11 cellular contexts compared by ENCODE assay signal in genomic region chr4:120064887-120065286, GRCh38. TPM values are rescaled to one million over a fixed set of nuclear protein-coding genes. Genes with fewer than 3 reads are reported as not detected.
DNase-seq lines count a peak whose midpoint lies in the region; TF ChIP-seq lines count a peak whose summit lies in the region.
"Had no signal": no experiment of that assay in that cellular context is flagged by ENCODE, and none has a peak within 500 bp of the region (broad histone marks: within the 10 kb centered on the region; RNA-seq: fewer than 3 reads in every experiment).

No MANE protein-coding gene starts in this region.

- CTCF ChIA-PET in CD8-positive, alpha-beta memory T cell (lab: Charles Lee): no interaction called here
- CTCF ChIA-PET in HEK293T (lab: Yijun Ruan, JAX): no interaction called here

- H3K27me3 Mint-ChIP-seq in CD8-positive, alpha-beta memory T cell: peaks cover 0 to 1% of the 10 kb centered on the region in 2 donors

- no peaks in the 10 kb centered on the region for H3K27me3 ChIP-seq in CD8-positive, alpha-beta memory T cell (ENCODE audit: insufficient read depth, low read length, poor library complexity, severe bottlenecking)
- no peaks in the 10 kb centered on the region for H3K27me3 ChIP-seq in WERI-Rb-1 (ENCODE audit: insufficient read depth, low read depth, severe bottlenecking)
- H3K27me3 ChIP-seq: heart left ventricle had no signal

- WGBS in mesodermal cell (ENCODE audit: insufficient coverage in 2 of 2), 2 experiments: 17% methylated on average over 1 of the region's 5 CpGs; no CpG with 5 or more reads in 1 of the 2 experiments

- POLR2A ChIA-PET in CD8-positive, alpha-beta memory T cell (lab: Charles Lee): no interaction called here
- POLR2A ChIA-PET in HEK293T (lab: Yijun Ruan, JAX): no interaction called here

- H3K4me1 Mint-ChIP-seq in CD8-positive, alpha-beta memory T cell: peaks cover 58 to 79% (median 78%) of the 10 kb centered on the region in 3 donors

- H3K36me3 Mint-ChIP-seq in CD8-positive, alpha-beta memory T cell: peaks cover 0 to 27% (median 4%) of the 10 kb centered on the region in 3 donors

- peaks cover 30% of the 10 kb centered on the region for H3K4me1 ChIP-seq in CD8-positive, alpha-beta memory T cell (ENCODE audit: insufficient read depth, low read length)
- H3K4me1 ChIP-seq in mesodermal cell (ENCODE audit: control insufficient read depth, insufficient read depth, low read length, poor library complexity, severe bottlenecking): peaks cover 5% of the 10 kb centered on the region

- H3K4me3 Mint-ChIP-seq in CD8-positive, alpha-beta memory T cell: peak overlapping the region in 5 of 7 donors; percentile 19 to 38 (median 26)

- H3K27ac ChIP-seq in CD8-positive, alpha-beta memory T cell (ENCODE audit: low read depth, low read length): no peak overlapping the region
- no peak overlapping the region for H3K27ac ChIP-seq in WERI-Rb-1
- no peak overlapping the region for H3K27ac ChIP-seq in mesodermal cell (ENCODE audit: low read depth, low read length, severe bottlenecking)
- H3K27ac ChIP-seq: heart left ventricle had no signal

- H3K9me3 ChIP-seq in CD8-positive, alpha-beta memory T cell (ENCODE audit: low read length): no peaks in the 10 kb centered on the region
- no peaks in the 10 kb centered on the region for H3K9me3 ChIP-seq in WERI-Rb-1 (ENCODE audit: severe bottlenecking)
- no peaks in the 10 kb centered on the region for H3K9me3 ChIP-seq in mesodermal cell (ENCODE audit: control insufficient read depth, low read length)
- H3K9me3 ChIP-seq: heart left ventricle had no signal

- no peaks in the 10 kb centered on the region for H3K9me3 Mint-ChIP-seq in CD8-positive, alpha-beta memory T cell

- H3K4me3 ChIP-seq in CD8-positive, alpha-beta memory T cell (ENCODE audit: low read length): no peak overlapping the region
- H3K4me3 ChIP-seq in WERI-Rb-1 (ENCODE audit: low read depth, low read length) (peak overlapping the region; percentile 86; the same call in 1 of the 2 replicates), mesodermal cell (ENCODE audit: extremely low read depth, insufficient read depth, low read length, poor library complexity, severe bottlenecking) (peak overlapping the region; percentile 67)

- no peak for DNase-seq in CD8-positive, alpha-beta memory T cell
- DNase-seq in HEK293T (ENCODE audit: extremely low spot score) (no peak), WERI-Rb-1 (no peak), NCI-H774 (lab: John Stamatoyannopoulos, UW) (no peak), foreskin melanocyte (no peak), NCI-H2171 treated with DMSO at 0.1 percent for 48 hours (lab: John Stamatoyannopoulos, UW) (no peak)
- DNase-seq: dermis blood vessel endothelial cell, DMS53, heart left ventricle, NCI-H510A had no signal

- H3K36me3 ChIP-seq in CD8-positive, alpha-beta memory T cell (ENCODE audit: insufficient read depth, low read length): no peaks in the 10 kb centered on the region
- peaks cover 55% of the 10 kb centered on the region for H3K36me3 ChIP-seq in WERI-Rb-1
- H3K36me3 ChIP-seq in mesodermal cell (ENCODE audit: control insufficient read depth, insufficient read depth, low read length): peaks cover 38% of the 10 kb centered on the region

- TF ChIP-seq CTCF in WERI-Rb-1 (IDR thresholded peaks at IDR 0.05; ENCODE audit: low read depth, low read length): no peak

- peak overlapping the region; percentile 24 to 89 (median 76) for H3K27ac Mint-ChIP-seq in CD8-positive, alpha-beta memory T cell

TF ChIP-seq in HEK293T, 16 proteins besides CTCF, POLR2A, EP300 and RAD21:
- no peak for TF ChIP-seq FOXM1 (IDR thresholded peaks at IDR 0.05; ENCODE audit: borderline replicate concordance)
- TF ChIP-seq, protein P1, sequence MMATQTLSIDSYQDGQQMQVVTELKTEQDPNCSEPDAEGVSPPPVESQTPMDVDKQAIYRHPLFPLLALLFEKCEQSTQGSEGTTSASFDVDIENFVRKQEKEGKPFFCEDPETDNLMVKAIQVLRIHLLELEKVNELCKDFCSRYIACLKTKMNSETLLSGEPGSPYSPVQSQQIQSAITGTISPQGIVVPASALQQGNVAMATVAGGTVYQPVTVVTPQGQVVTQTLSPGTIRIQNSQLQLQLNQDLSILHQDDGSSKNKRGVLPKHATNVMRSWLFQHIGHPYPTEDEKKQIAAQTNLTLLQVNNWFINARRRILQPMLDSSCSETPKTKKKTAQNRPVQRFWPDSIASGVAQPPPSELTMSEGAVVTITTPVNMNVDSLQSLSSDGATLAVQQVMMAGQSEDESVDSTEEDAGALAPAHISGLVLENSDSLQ (IDR thresholded peaks at IDR 0.05): peak; percentile 53

RNA-seq across cellular contexts. Expression of gene MAD2L1, which starts 1.8 kb away (rescaled TPM):
- total RNA-seq in CD8-positive, alpha-beta memory T cell: 10 to 100 TPM; 69.8 to 73.8 TPM
- polyA plus RNA-seq in CD8-positive, alpha-beta memory T cell: 13.1 TPM
- 65.0 TPM for polyA plus RNA-seq in mesodermal cell (2013, experiment 1 of 2)
- polyA plus RNA-seq in mesodermal cell (2013, experiment 2 of 2): 70.0 TPM
